In genomic region chr19:42254083-42254849, GRCh38 we compare ENCODE assay signal across 8 cellular contexts. TPM values are rescaled to one million over a fixed set of nuclear protein-coding genes. Genes with fewer than 3 reads are reported as not detected.
DNase-seq lines count a peak whose midpoint lies in the region; ATAC-seq lines count a peak whose summit lies in the region.

No MANE protein-coding gene starts in this region.

- CTCF ChIA-PET in activated CD4-positive, alpha-beta memory T cell treated with anti-CD3 and anti-CD28 coated beads for 36 hours (lab: Charles Lee): interaction anchor here (1.0 to 2.8 kb wide), 2 partner anchors 25 kb away, joined by 3 to 16 read pairs; no protein-coding TSS in a partner anchor

- no peaks in the 10 kb centered on the region for H3K27me3 Mint-ChIP-seq in activated CD4-positive, alpha-beta memory T cell treated with anti-CD3 and anti-CD28 coated beads for 36 hours

- H3K36me3 Mint-ChIP-seq in activated CD4-positive, alpha-beta memory T cell treated with anti-CD3 and anti-CD28 coated beads for 36 hours: peaks cover 5% of the 10 kb centered on the region

- no peaks in the 10 kb centered on the region for H3K9me3 ChIP-seq in BLaER1 treated with 17β-estradiol and CSF1 and Interleukin-3, amounts not matched to agents 10 nM and 100 nM (replicated peaks in 1 of 11)

- intact Hi-C loops in activated CD4-positive, alpha-beta memory T cell treated with anti-CD3 and anti-CD28 coated beads for 36 hours (cut with micrococcal nuclease): no loop called here

- peaks cover 30% of the 10 kb centered on the region for H3K4me1 Mint-ChIP-seq in activated CD4-positive, alpha-beta memory T cell treated with anti-CD3 and anti-CD28 coated beads for 36 hours (ENCODE audit: low read depth)

- H3K27ac Mint-ChIP-seq in activated CD4-positive, alpha-beta memory T cell treated with anti-CD3 and anti-CD28 coated beads for 36 hours: peak overlapping the region; percentile 79

- peak; percentile 68 for DNase-seq in NCI-H2171 treated with DMSO at 0.1 percent for 48 hours (lab: John Stamatoyannopoulos, UW)
- peak; percentile 85 for DNase-seq in activated CD4-positive, alpha-beta memory T cell treated with anti-CD3 and anti-CD28 coated beads for 36 hours
- peak; percentile 79 for DNase-seq in effector CD4-positive, alpha-beta T cell
- DNase-seq in medulla oblongata (ENCODE audit: extremely low spot score): peak; percentile 90
- DNase-seq in stimulated activated CD8-positive, alpha-beta memory T cell treated with anti-CD3 and anti-CD28 coated beads, Interleukin-12 subunit alpha, Interleukin-12 subunit beta, amount 100 ng/mL, for 24 hours (ENCODE audit: extremely low read depth): peak; percentile 51

- no peaks in the 10 kb centered on the region for H3K9me3 Mint-ChIP-seq in activated CD4-positive, alpha-beta memory T cell treated with anti-CD3 and anti-CD28 coated beads for 36 hours

- peaks cover 33 to 53% (median 48%) of the 10 kb centered on the region in 10 experiments for H3K4me1 ChIP-seq in BLaER1 treated with 17β-estradiol and CSF1 and Interleukin-3, amounts not matched to agents 10 nM and 100 nM

- H3K36me3 ChIP-seq in BLaER1 treated with 17β-estradiol and CSF1 and Interleukin-3, amounts not matched to agents 10 nM and 100 nM: peaks cover 12 to 18% (median 15%) of the 10 kb centered on the region in 11 experiments; a peak in 21 of 22 replicates

- peak; percentile 29 for ATAC-seq in GM21515 (IDR thresholded peaks at IDR 0.05; ENCODE audit: unreplicated experiment)
- no peak for ATAC-seq in HG02610 (IDR thresholded peaks at IDR 0.05; ENCODE audit: unreplicated experiment)

- peak overlapping the region; percentile 56 to 85 (median 75) for H3K4me2 ChIP-seq in BLaER1 treated with 17β-estradiol and CSF1 and Interleukin-3, amounts not matched to agents 10 nM and 100 nM

- H3K4me3 ChIP-seq in BLaER1 treated with 17β-estradiol and CSF1 and Interleukin-3, amounts not matched to agents 10 nM and 100 nM: peak overlapping the region; percentile 88 to 100 (median 99)

- H3K27me3 ChIP-seq in BLaER1 treated with 17β-estradiol and CSF1 and Interleukin-3, amounts not matched to agents 10 nM and 100 nM: no peaks in the 10 kb centered on the region

- peak overlapping the region; percentile 89 to 98 (median 96) for H3K9ac ChIP-seq in BLaER1 treated with 17β-estradiol and CSF1 and Interleukin-3, amounts not matched to agents 10 nM and 100 nM

- peak overlapping the region; percentile 89 to 97 (median 94) for H3K27ac ChIP-seq in BLaER1 treated with 17β-estradiol and CSF1 and Interleukin-3, amounts not matched to agents 10 nM and 100 nM

- POLR2A ChIA-PET in activated CD4-positive, alpha-beta memory T cell treated with anti-CD3 and anti-CD28 coated beads for 36 hours (lab: Charles Lee): interaction anchor here (1.0 kb wide), 1 partner anchor 26 kb away, joined by 3 read pairs; no protein-coding TSS in a partner anchor

- H4K20me1 ChIP-seq in BLaER1 treated with 17β-estradiol and CSF1 and Interleukin-3, amounts not matched to agents 10 nM and 100 nM: peaks cover 18 to 44% (median 37%) of the 10 kb centered on the region in 11 experiments; a peak in 21 of 22 replicates

- H3K4me3 Mint-ChIP-seq in activated CD4-positive, alpha-beta memory T cell treated with anti-CD3 and anti-CD28 coated beads for 36 hours: peak overlapping the region; percentile 80

RNA-seq across cellular contexts. Expression of gene ERF, which starts 0.7 kb away (rescaled TPM):
- total RNA-seq in activated CD4-positive, alpha-beta memory T cell treated with anti-CD3 and anti-CD28 coated beads for 36 hours: 10 to 100 TPM; 43.1 to 56.5 TPM

RNA-seq across cellular contexts. Expression of gene GSK3A, which starts 11.9 kb away (rescaled TPM):
- 10 to 100 TPM; 36.4 to 37.3 TPM for total RNA-seq in activated CD4-positive, alpha-beta memory T cell treated with anti-CD3 and anti-CD28 coated beads for 36 hours

RNA-seq across cellular contexts. Expression of gene CIC, which starts 14.8 kb away (rescaled TPM):
- 10 to 100 TPM; 56.9 to 64.2 TPM for total RNA-seq in activated CD4-positive, alpha-beta memory T cell treated with anti-CD3 and anti-CD28 coated beads for 36 hours

RNA-seq across cellular contexts. Expression of gene ZNF526, which starts 34.2 kb away (rescaled TPM):
- 10 to 100 TPM; 12.3 to 14.9 TPM for total RNA-seq in activated CD4-positive, alpha-beta memory T cell treated with anti-CD3 and anti-CD28 coated beads for 36 hours

RNA-seq across cellular contexts. Expression of gene DEDD2, which starts 36.8 kb away (rescaled TPM):
- 10 to 100 TPM; 31.3 to 33.4 TPM for total RNA-seq in activated CD4-positive, alpha-beta memory T cell treated with anti-CD3 and anti-CD28 coated beads for 36 hours
